Comparison of ENCODE assay signal across 10 cellular contexts in the genomic region with DNA sequence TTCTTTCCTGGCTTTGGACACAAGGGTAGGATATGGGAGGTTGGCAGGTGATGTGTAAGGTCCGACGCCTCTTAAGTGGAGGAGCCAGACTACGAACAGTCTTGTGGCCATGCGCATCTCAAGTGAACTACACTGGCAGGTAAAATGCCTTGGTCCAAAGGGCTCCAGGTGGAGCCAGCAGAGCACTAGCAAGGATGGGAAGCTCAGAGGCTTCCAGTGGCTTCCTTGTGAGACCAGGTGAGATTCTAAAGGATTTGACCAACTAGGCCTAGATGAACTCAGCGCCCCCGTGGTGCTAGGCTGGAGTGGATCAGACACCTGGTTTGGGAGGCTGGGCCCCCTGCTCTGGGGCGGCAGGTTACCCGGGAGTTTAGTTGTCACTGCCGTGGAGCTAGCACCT. TPM values are rescaled to one million over a fixed set of nuclear protein-coding genes. Genes with fewer than 3 reads are reported as not detected.
DNase-seq lines count a peak whose midpoint lies in the region; ATAC-seq and TF ChIP-seq lines count a peak whose summit lies in the region.
"Had no signal": no experiment of that assay in that cellular context is flagged by ENCODE, and none has a peak within 500 bp of the region (broad histone marks: within the 10 kb centered on the region; RNA-seq: fewer than 3 reads in every experiment).

No MANE protein-coding gene starts in this region.

- TF ChIP-seq POLR2A in esophagus muscularis mucosa (IDR thresholded peaks at IDR 0.05; ENCODE audit: low read depth) (no peak), prostate gland (IDR thresholded peaks at IDR 0.05) (no peak)

- TF ChIP-seq CTCF in RWPE2 (IDR thresholded peaks at IDR 0.05; ENCODE audit: poor library complexity, severe bottlenecking): no peak
- no peak for TF ChIP-seq CTCF in esophagus muscularis mucosa (IDR thresholded peaks at IDR 0.05)
- no peak for TF ChIP-seq CTCF in prostate gland (IDR thresholded peaks at IDR 0.05)

- ATAC-seq in RWPE2 (ENCODE audit: low read depth) (no peak), GM19035 (IDR thresholded peaks at IDR 0.05; ENCODE audit: unreplicated experiment) (no peak)

- WGBS in esophagus muscularis mucosa: 45% methylated on average over 4 of the region's 9 CpGs
- WGBS in prostate gland: 45% methylated on average over 8 of the region's 9 CpGs

- H3K27me3 ChIP-seq in RWPE2 (ENCODE audit: insufficient read depth, poor library complexity, severe bottlenecking): no peaks in the 10 kb centered on the region
- H3K27me3 ChIP-seq in esophagus muscularis mucosa: no peaks in the 10 kb centered on the region
- no peaks in the 10 kb centered on the region for H3K27me3 ChIP-seq in prostate gland (replicated peaks; ENCODE audit: insufficient read depth)

- peak overlapping the region; percentile 95 for H3K4me3 ChIP-seq in GM08714 (ENCODE audit: low read length)
- H3K4me3 ChIP-seq in RWPE2 (ENCODE audit: severe bottlenecking): peak overlapping the region; percentile 81
- peak overlapping the region; percentile 74 to 100 (median 92) for H3K4me3 ChIP-seq in esophagus muscularis mucosa
- H3K4me3 ChIP-seq in prostate gland: peak overlapping the region; percentile 86 to 99

- H3K27ac ChIP-seq in RWPE2 (ENCODE audit: poor library complexity, severe bottlenecking): peak overlapping the region; percentile 93
- H3K27ac ChIP-seq in esophagus muscularis mucosa (replicated peaks in 1 of 4): peak overlapping the region; percentile 93 to 99 (median 98)
- H3K27ac ChIP-seq in prostate gland: peak overlapping the region; percentile 85 to 95

- DNase-seq in RWPE2 (ENCODE audit: low spot score) (no peak), esophagus muscularis mucosa (ENCODE audit: extremely low spot score) (no peak), prostate gland (ENCODE audit: low spot score) (no peak), GM19240 (ENCODE audit: insufficient read length, low spot score) (no peak), NCI-H1048 (lab: John Stamatoyannopoulos, UW) (no peak), NCI-H1092 (lab: John Stamatoyannopoulos, UW) (no peak)

- H3K9me3 ChIP-seq in RWPE2 (ENCODE audit: severe bottlenecking) (no peaks in the 10 kb centered on the region), esophagus muscularis mucosa (no peaks in the 10 kb centered on the region), prostate gland (no peaks in the 10 kb centered on the region)

- TF ChIP-seq EP300 in esophagus muscularis mucosa (IDR thresholded peaks at IDR 0.05): no peak

- intact Hi-C loops in esophagus muscularis mucosa (cut with DNase I) (no loop called here), prostate gland (cut with DNase I) (no loop called here)

- H3K36me3 ChIP-seq in RWPE2 (ENCODE audit: low read depth): peaks cover 38% of the 10 kb centered on the region
- peaks cover 25 to 35% (median 26%) of the 10 kb centered on the region in 4 donors for H3K36me3 ChIP-seq in esophagus muscularis mucosa
- H3K36me3 ChIP-seq in prostate gland: no peaks in the 10 kb centered on the region

- peaks cover 14% of the 10 kb centered on the region for H3K4me1 ChIP-seq in RWPE2 (ENCODE audit: insufficient read depth, poor library complexity, severe bottlenecking)
- H3K4me1 ChIP-seq in esophagus muscularis mucosa: peaks cover 31 to 52% (median 36%) of the 10 kb centered on the region in 4 donors
- peaks cover 8% of the 10 kb centered on the region for H3K4me1 ChIP-seq in prostate gland (replicated peaks)

RNA-seq across cellular contexts. Expression of a gene that starts 1.0 kb away (rescaled TPM):
- 1,000 to 10,000 TPM; 1,144 to 2,342 (median 1,414) TPM for total RNA-seq in esophagus muscularis mucosa
- 1,000 to 10,000 TPM; 2,046 to 2,467 TPM for total RNA-seq in prostate gland

RNA-seq across cellular contexts. Expression of a gene that starts 1.0 kb away (rescaled TPM):
- total RNA-seq in esophagus muscularis mucosa: not detected
- 1 to 10 TPM in 1 of 2 donors, not detected in 1; 7.2 TPM for total RNA-seq in prostate gland
- total RNA-seq: HT1080, renal cortical epithelial cell had no signal

RNA-seq across cellular contexts. Expression of a gene that starts 6.2 kb away (rescaled TPM):
- total RNA-seq in esophagus muscularis mucosa (10 to 100 TPM; 27.0 to 42.9 (median 36.9) TPM), prostate gland (10 to 100 TPM; 54.3 to 57.1 TPM)

RNA-seq across cellular contexts. Expression of a gene that starts 6.3 kb away (rescaled TPM):
- total RNA-seq in esophagus muscularis mucosa (100 to 1,000 TPM; 249 to 381 (median 295) TPM), prostate gland (100 to 1,000 TPM; 172 to 333 TPM)

RNA-seq across cellular contexts. Expression of a gene that starts 11.1 kb away (rescaled TPM):
- total RNA-seq in esophagus muscularis mucosa (not detected), prostate gland (under 1 TPM; 0.51 to 0.82 TPM)
- total RNA-seq: HT1080, renal cortical epithelial cell had no signal
